Comparison of ENCODE assay signal across 17 cellular contexts in genomic region chr1:4797429-4797828, GRCh38.
DNase-seq lines count a peak whose midpoint lies in the region; TF ChIP-seq lines count a peak whose summit lies in the region.
"Had no signal": no experiment of that assay in that cellular context is flagged by ENCODE, and none has a peak within 500 bp of the region (broad histone marks: within the 10 kb centered on the region; RNA-seq: fewer than 3 reads in every experiment).

No MANE protein-coding gene starts in this region.

- H3K4me1 ChIP-seq in OCI-LY7 (ENCODE audit: insufficient read depth, low read length, poor library complexity, severe bottlenecking) (peaks cover 45% of the 10 kb centered on the region), A673 (ENCODE audit: insufficient read depth, low read length, poor library complexity, severe bottlenecking) (no peaks in the 10 kb centered on the region)
- H3K4me1 ChIP-seq: A549 had no signal

- TF ChIP-seq CTCF in GM13976 (IDR thresholded peaks at IDR 0.05; ENCODE audit: borderline replicate concordance, control extremely low read depth, extremely low read depth, insufficient read depth, missing control alignments) (no peak), OCI-LY7 (conservative IDR thresholded peaks at IDR 0.05; ENCODE audit: low read length) (no peak), A673 (conservative IDR thresholded peaks at IDR 0.05; ENCODE audit: low read depth, low read length) (no peak)

- no peaks in the 10 kb centered on the region for H3K36me3 ChIP-seq in OCI-LY7 (ENCODE audit: insufficient read depth, low read length)
- no peaks in the 10 kb centered on the region for H3K36me3 ChIP-seq in A673 (ENCODE audit: insufficient read depth, low read length, poor library complexity, severe bottlenecking)

- H3K9me3 ChIP-seq in OCI-LY7 (ENCODE audit: low read length) = no peaks in the 10 kb centered on the region
- H3K9me3 ChIP-seq in A673 (ENCODE audit: low read depth, low read length, poor library complexity, severe bottlenecking) = peaks cover 19% of the 10 kb centered on the region
- H3K9me3 ChIP-seq: A549 had no signal

- H4K20me1 ChIP-seq in OCI-LY7 (ENCODE audit: insufficient read depth, low read length) = no peaks in the 10 kb centered on the region

- BruUV-seq in OCI-LY7 (replicated peaks; lab: Mats Ljungman, UMichigan) (no TSS peak), A673 (replicated peaks; lab: Mats Ljungman, UMichigan) (no TSS peak)

- intact Hi-C loops in OCI-LY7 (cut with micrococcal nuclease; ENCODE audit: unreplicated experiment) (loop anchor here (10.0 kb wide), 1 partner anchor 427 kb away; no protein-coding TSS in a partner anchor), A673 (cut with micrococcal nuclease; ENCODE audit: unreplicated experiment) (no loop called here)

- no peaks in the 10 kb centered on the region for H3K79me2 ChIP-seq in OCI-LY7 (ENCODE audit: insufficient read depth, low read depth, low read length)

- H3K4me2 ChIP-seq in OCI-LY7 (ENCODE audit: low read length) = peak overlapping the region; percentile 60
- H3K4me2 ChIP-seq: A549, GM23338 had no signal

- DNase-seq in GM13976 (ENCODE audit: low spot score) (peak; percentile 2), OCI-LY7 (ENCODE audit: low spot score) (no peak), islet precursor cell (peak; percentile 12), occipital lobe (lab: John Stamatoyannopoulos, UW) (no peak), NCI-H748 (lab: John Stamatoyannopoulos, UW; ENCODE audit: unreplicated experiment) (no peak), A673 (ENCODE audit: low spot score) (no peak)
- DNase-seq in stimulated activated CD4-positive, alpha-beta T cell treated with anti-CD3 and anti-CD28 coated beads, Interleukin-4, amount 100 ng/mL, for 4 hours = no peak
- DNase-seq: AML-193; CD4-positive, alpha-beta memory T cell; DMS153; GDM1; H7; IMR-90; KBM-7 had no signal

- peak overlapping the region; percentile 87 for H3K27ac ChIP-seq in OCI-LY7 (ENCODE audit: low read depth, low read length, poor library complexity, severe bottlenecking)
- H3K27ac ChIP-seq in A673 (ENCODE audit: low read depth, low read length, poor library complexity, severe bottlenecking) = no peak overlapping the region
- H3K27ac ChIP-seq: A549, C4-2B had no signal

- H3K27me3 ChIP-seq in A673 (replicated peaks; ENCODE audit: insufficient read depth, low read depth, low read length, poor library complexity) = no peaks in the 10 kb centered on the region

- peak overlapping the region; percentile 33 for H3K4me3 ChIP-seq in OCI-LY7 (ENCODE audit: low read depth, low read length, poor library complexity, severe bottlenecking)
- H3K4me3 ChIP-seq in A673 (ENCODE audit: low read depth, low read length, poor library complexity, severe bottlenecking) = no peak overlapping the region
- H3K4me3 ChIP-seq: A549, GM23338 had no signal

- H3K9me2 ChIP-seq in OCI-LY7 (ENCODE audit: insufficient read depth, low read length) = no peaks in the 10 kb centered on the region

- POLR2A ChIA-PET in OCI-LY7 (lab: Charles Lee) (interaction anchor here (0.5 kb wide), 1 partner anchor 432 kb away, joined by 3 read pairs; no protein-coding TSS in a partner anchor), A673 (lab: Charles Lee; ENCODE audit: low non-redundant PET) (no interaction called here)

- H2AFZ ChIP-seq in OCI-LY7 (ENCODE audit: low read length) = peak overlapping the region; percentile 16; the same call in 1 of the 2 replicates
- H2AFZ ChIP-seq: GM23338 had no signal

- CTCF ChIA-PET in OCI-LY7 (lab: Charles Lee; ENCODE audit: unreplicated experiment) = no interaction called here
- CTCF ChIA-PET in A673 (lab: Charles Lee) = no interaction called here

- in situ Hi-C loops in GM13976 (cut with MboI; ENCODE audit: low sequenced_read_pairs, unreplicated experiment) = no loop called here

Comparison
In these comparisons a context has a peak if more than half of its experiments do, and no peak if none do; other contexts are left out.
1. DNase-seq: peak in GM13976 (single experiment) and islet precursor cell (single experiment); none in OCI-LY7 (single experiment), stimulated activated CD4-positive, alpha-beta T cell treated with anti-CD3 and anti-CD28 coated beads, Interleukin-4, amount 100 ng/mL, for 4 hours (0 of 2), occipital lobe (single experiment), NCI-H748 (single experiment) and A673 (single experiment).